ENCODE assay signal across 2 cellular contexts in genomic region chr12:16939871-16940306, GRCh38.
TF ChIP-seq lines count a peak whose summit lies in the region.

No MANE protein-coding gene starts in this region.

TF ChIP-seq in Ishikawa, 13 proteins besides CTCF, POLR2A, EP300 and RAD21:
- TF ChIP-seq TEAD4 (IDR thresholded peaks at IDR 0.05) (no peak), TAF1 (IDR thresholded peaks at IDR 0.05; ENCODE audit: low read depth) (no peak), TCF12 (IDR thresholded peaks at IDR 0.05; ENCODE audit: low read depth) (0 out of 2 replicates have a peak, but pooled peaks have one; percentile 14), REST (IDR thresholded peaks at IDR 0.05; ENCODE audit: low read depth) (no peak), FOXM1 (IDR thresholded peaks at IDR 0.05; ENCODE audit: borderline replicate concordance, low read depth) (no peak), USF1 (IDR thresholded peaks at IDR 0.05) (no peak), EGR1 (IDR thresholded peaks at IDR 0.05) (no peak), ZBTB7A (IDR thresholded peaks at IDR 0.05; ENCODE audit: low read depth) (no peak), YY1 (IDR thresholded peaks at IDR 0.05; ENCODE audit: low read depth) (no peak), CREB1 (IDR thresholded peaks at IDR 0.05; ENCODE audit: low read depth) (peak; percentile 34; the same call in 1 of the 2 replicates), MAX (IDR thresholded peaks at IDR 0.05) (no peak; the same call in none of the 2 replicates), CEBPB (IDR thresholded peaks at IDR 0.05) (peak; percentile 71), NFIC (IDR thresholded peaks at IDR 0.05) (peak; percentile 47)

TF ChIP-seq in endothelial cell of umbilical vein, 7 proteins besides CTCF, POLR2A, EP300 and RAD21:
- TF ChIP-seq EZH2 (IDR thresholded peaks at IDR 0.05; ENCODE audit: borderline replicate concordance, low read depth, low read length, severe bottlenecking) (no peak), MAX (IDR thresholded peaks at IDR 0.05; ENCODE audit: insufficient read depth, insufficient read length) (no peak), POLR2AphosphoS5 (IDR thresholded peaks at IDR 0.05; ENCODE audit: insufficient read depth, low read depth, low read length) (no peak), GATA2 (IDR thresholded peaks at IDR 0.05; ENCODE audit: insufficient read depth, insufficient read length, low read depth, low read length) (no peak), MYC (IDR thresholded peaks at IDR 0.05; ENCODE audit: low read depth, low read length) (no peak), FOS (IDR thresholded peaks at IDR 0.05; ENCODE audit: borderline replicate concordance, insufficient read depth, low read length) (no peak), JUN (IDR thresholded peaks at IDR 0.05; ENCODE audit: borderline replicate concordance, insufficient read depth, insufficient read length, low read depth) (no peak)
